8 cellular contexts compared by ENCODE assay signal in genomic region chr9:2017209-2017458, GRCh38. TPM values are rescaled to one million over a fixed set of nuclear protein-coding genes. Genes with fewer than 3 reads are reported as not detected.
DNase-seq lines count a peak whose midpoint lies in the region; ATAC-seq, FAIRE-seq and TF ChIP-seq lines count a peak whose summit lies in the region.

No MANE protein-coding gene starts in this region.

- DNase-seq in Caco-2 (no peak), SJSA1 (ENCODE audit: low read depth in 1 of 2, low spot score in 2 of 2) (no peak), esophagus squamous epithelium (lab: John Stamatoyannopoulos, UW) (no peak), osteoblast (ENCODE audit: insufficient read length, low spot score, missing footprints) (no peak), GM12892 (ENCODE audit: insufficient read length) (no peak), amniotic stem cell (lab: John Stamatoyannopoulos, UW) (no peak), COLO668 (lab: John Stamatoyannopoulos, UW; ENCODE audit: unreplicated experiment) (no peak)

- H3K27ac Mint-ChIP-seq in Caco-2 (ENCODE audit: unreplicated experiment) = no peak overlapping the region

- H3K4me1 ChIP-seq in Caco-2 (no peaks in the 10 kb centered on the region), SJSA1 (replicated peaks) (no peaks in the 10 kb centered on the region), esophagus squamous epithelium (peaks cover 11 to 57% (median 26%) of the 10 kb centered on the region in 3 donors), osteoblast (ENCODE audit: insufficient read depth, low read length) (peaks cover 24% of the 10 kb centered on the region)

- H3K4me2 ChIP-seq in osteoblast (ENCODE audit: insufficient read depth, low read length) = peak overlapping the region; percentile 89

- H2AFZ ChIP-seq in osteoblast (ENCODE audit: low read length) = peak overlapping the region; percentile 90

- H3K79me2 ChIP-seq in osteoblast (ENCODE audit: insufficient read depth, low read length) = peaks cover 44% of the 10 kb centered on the region

- TF ChIP-seq POLR2A in esophagus squamous epithelium (IDR thresholded peaks at IDR 0.05) (no peak), GM12892 (IDR thresholded peaks at IDR 0.05; ENCODE audit: low read depth, low read length) (no peak)

- intact Hi-C loops in Caco-2 (cut with micrococcal nuclease; ENCODE audit: unreplicated experiment) (loop anchor here (10.0 kb wide), 1 partner anchor 98 kb away; no protein-coding TSS in a partner anchor), esophagus squamous epithelium (cut with DNase I) (no loop called here)

- WGBS in esophagus squamous epithelium, 2 donors = 0% methylated on average over 8 of the region's 21 CpGs; no CpG with 5 or more reads in 1 of the 2 donors

- POLR2A ChIA-PET in Caco-2 (lab: Charles Lee) = no interaction called here

- peaks cover 14% of the 10 kb centered on the region for H3K27me3 Mint-ChIP-seq in Caco-2 (ENCODE audit: insufficient read depth, unreplicated experiment)

- peak overlapping the region; percentile 91 for H3K4me3 Mint-ChIP-seq in Caco-2 (ENCODE audit: unreplicated experiment)

- H3K36me3 ChIP-seq in Caco-2 (ENCODE audit: control insufficient read depth, insufficient read depth, low read length) (no peaks in the 10 kb centered on the region), SJSA1 (peaks cover 5% of the 10 kb centered on the region; the same call in 1 of the 2 replicates), esophagus squamous epithelium (no peaks in the 10 kb centered on the region), osteoblast (ENCODE audit: insufficient read depth, low read length) (no peaks in the 10 kb centered on the region)

- no peak for TF ChIP-seq CTCF in Caco-2 (IDR thresholded peaks at IDR 0.05; ENCODE audit: insufficient read depth in 1 of 2, low read depth in 1 of 2, low read length in 1 of 2, severe bottlenecking in 1 of 2, unreplicated experiment in 1 of 2)
- no peak for TF ChIP-seq CTCF in esophagus squamous epithelium (IDR thresholded peaks at IDR 0.05)
- no peak for TF ChIP-seq CTCF in osteoblast (IDR thresholded peaks at IDR 0.05; ENCODE audit: extremely low read depth, low read depth, low read length)

- no peaks in the 10 kb centered on the region for H3K4me1 Mint-ChIP-seq in Caco-2 (ENCODE audit: low read depth, unreplicated experiment)

- H3K27me3 ChIP-seq in Caco-2 (replicated peaks; ENCODE audit: control insufficient read depth, insufficient read depth, low read length) (no peaks in the 10 kb centered on the region), SJSA1 (replicated peaks) (no peaks in the 10 kb centered on the region), esophagus squamous epithelium (no peaks in the 10 kb centered on the region), osteoblast (ENCODE audit: insufficient read depth, low read length) (no peaks in the 10 kb centered on the region)

- BruUV-seq in Caco-2 (replicated peaks; lab: Mats Ljungman, UMichigan) = no TSS peak

- ATAC-seq in GM19328 (IDR thresholded peaks at IDR 0.05; ENCODE audit: unreplicated experiment) = no peak

- H3K27ac ChIP-seq in SJSA1 (peak overlapping the region; percentile 68), esophagus squamous epithelium (peak overlapping the region; percentile 97 to 99 (median 98)), osteoblast (ENCODE audit: low read depth, low read length) (peak overlapping the region; percentile 73)

- FAIRE-seq in GM12892 (lab: Jason Lieb, UNC) = no peak

- H3K4me3 ChIP-seq in Caco-2 (ENCODE audit: low read depth, low read length) (peak overlapping the region; percentile 53), SJSA1 (peak overlapping the region; percentile 60), esophagus squamous epithelium (peak overlapping the region; percentile 60 to 89 (median 82)), osteoblast (ENCODE audit: insufficient read depth, low read length) (peak overlapping the region; percentile 78)

- no peaks in the 10 kb centered on the region for H3K9me3 Mint-ChIP-seq in Caco-2 (ENCODE audit: unreplicated experiment)

- H3K9me3 ChIP-seq in Caco-2 (no peaks in the 10 kb centered on the region), SJSA1 (replicated peaks) (no peaks in the 10 kb centered on the region), esophagus squamous epithelium (no peaks in the 10 kb centered on the region), osteoblast (ENCODE audit: low read depth, low read length) (no peaks in the 10 kb centered on the region)

- CTCF ChIA-PET in Caco-2 (lab: Charles Lee) = no interaction called here

- peaks cover 10% of the 10 kb centered on the region for H3K36me3 Mint-ChIP-seq in Caco-2 (ENCODE audit: insufficient read depth, unreplicated experiment)

- H4K20me1 ChIP-seq in osteoblast (ENCODE audit: insufficient read depth, low read length) = peaks cover 23% of the 10 kb centered on the region

RNA-seq across cellular contexts. Expression of gene SMARCA2, which starts 2.0 kb away (rescaled TPM):
- total RNA-seq in Caco-2 (2022) (7.9 and 13.5 TPM in 2 replicates), esophagus squamous epithelium (10 to 100 TPM; 51.0 to 93.3 (median 64.1) TPM), osteoblast (83.1 and 101 TPM in 2 replicates)
- total RNA-seq in SJSA1 (2014; rRNA removed; shearing (Covaris generic)) = 28.0 and 39.9 TPM in 2 replicates
- polyA plus RNA-seq in GM12892 (2012; ENCODE audit: missing spikeins) = 197 TPM
